In the genomic region with DNA sequence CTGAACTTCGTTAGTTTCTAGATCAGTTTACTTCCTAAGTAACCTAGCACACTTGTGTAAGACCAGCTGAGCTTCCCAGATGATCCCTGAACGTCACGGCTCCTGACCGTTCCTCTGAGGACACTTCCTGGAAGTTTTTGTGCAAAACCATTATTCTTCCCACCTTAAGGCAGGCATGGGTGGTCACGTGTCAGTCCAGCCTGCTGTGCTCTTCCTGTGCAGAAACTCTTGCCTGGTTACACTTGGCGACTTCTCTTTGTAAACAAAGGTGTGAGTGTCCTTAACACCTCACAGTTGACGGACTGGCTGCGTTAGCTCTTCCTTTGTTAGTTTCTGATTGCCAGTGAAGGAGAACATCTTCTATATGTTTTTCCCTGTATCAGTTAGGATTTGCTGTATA, we compare ENCODE assay signal across 17 cellular contexts.
DNase-seq lines count a peak whose midpoint lies in the region; TF ChIP-seq lines count a peak whose summit lies in the region.
"Had no signal": no experiment of that assay in that cellular context is flagged by ENCODE, and none has a peak within 500 bp of the region (broad histone marks: within the 10 kb centered on the region; RNA-seq: fewer than 3 reads in every experiment).

No MANE protein-coding gene starts in this region.

- no peaks in the 10 kb centered on the region for H3K36me3 ChIP-seq in parathyroid adenoma (ENCODE audit: control insufficient read depth, insufficient read depth, low read length)

- H3K27ac Mint-ChIP-seq in activated CD4-positive, alpha-beta T cell treated with anti-CD3 and anti-CD28 coated beads, Interleukin-2, amount 10 ng/mL, durations not matched to agents 24 days and 14 days, result no peak overlapping the region
- H3K27ac Mint-ChIP-seq: progenitor cell of endocrine pancreas had no signal

- intact Hi-C loops in activated CD4-positive, alpha-beta T cell treated with anti-CD3 and anti-CD28 coated beads, Interleukin-2, amount 10 ng/mL, durations not matched to agents 24 days and 14 days (cut with micrococcal nuclease), result no loop called here

- H3K9me3 Mint-ChIP-seq in activated CD4-positive, alpha-beta T cell treated with anti-CD3 and anti-CD28 coated beads, Interleukin-2, amount 10 ng/mL, durations not matched to agents 24 days and 14 days, result no peaks in the 10 kb centered on the region

- H3K4me3 ChIP-seq in fibroblast of villous mesenchyme (ENCODE audit: low read depth, low read length) (no peak overlapping the region), parathyroid adenoma (ENCODE audit: low read depth, low read length) (no peak overlapping the region)
- H3K4me3 ChIP-seq: coronary artery, skin epidermis had no signal

- peaks cover 6% of the 10 kb centered on the region for H3K4me1 Mint-ChIP-seq in activated CD4-positive, alpha-beta T cell treated with anti-CD3 and anti-CD28 coated beads, Interleukin-2, amount 10 ng/mL, durations not matched to agents 24 days and 14 days

- TF ChIP-seq CTCF in fibroblast of villous mesenchyme (IDR thresholded peaks at IDR 0.05; ENCODE audit: insufficient read depth, low read depth, low read length), result no peak
- no peak for TF ChIP-seq CTCF in parathyroid adenoma (IDR thresholded peaks at IDR 0.05)

- no peak overlapping the region for H3K27ac ChIP-seq in parathyroid adenoma
- H3K27ac ChIP-seq: epithelial cell of prostate had no signal

- no peak overlapping the region for H3K9ac ChIP-seq in parathyroid adenoma

- H3K27me3 Mint-ChIP-seq in activated CD4-positive, alpha-beta T cell treated with anti-CD3 and anti-CD28 coated beads, Interleukin-2, amount 10 ng/mL, durations not matched to agents 24 days and 14 days, result peaks cover 32% of the 10 kb centered on the region

- no peaks in the 10 kb centered on the region for H3K9me3 ChIP-seq in parathyroid adenoma (ENCODE audit: control insufficient read depth, low read length)

- H2AFZ ChIP-seq in parathyroid adenoma, result peak overlapping the region; percentile 39

- no peak overlapping the region for H3K4me2 ChIP-seq in parathyroid adenoma (ENCODE audit: low read length)

- no peak overlapping the region for H3K4me3 Mint-ChIP-seq in activated CD4-positive, alpha-beta T cell treated with anti-CD3 and anti-CD28 coated beads, Interleukin-2, amount 10 ng/mL, durations not matched to agents 24 days and 14 days

- H3K27me3 ChIP-seq in parathyroid adenoma (ENCODE audit: control insufficient read depth, insufficient read depth, low read length), result no peaks in the 10 kb centered on the region

- DNase-seq in DMS53 treated with DMSO at 0.1 percent for 48 hours (lab: John Stamatoyannopoulos, UW; ENCODE audit: unreplicated experiment), result peak; percentile 58
- peak; percentile 47 for DNase-seq in NCI-H510A (lab: John Stamatoyannopoulos, UW)
- DNase-seq in fibroblast of villous mesenchyme (ENCODE audit: low read depth), result peak; percentile 49
- DNase-seq in activated CD4-positive, alpha-beta T cell treated with anti-CD3 and anti-CD28 coated beads, Interleukin-2, amount 10 ng/mL, durations not matched to agents 24 days and 14 days, result no peak
- no peak for DNase-seq in activated CD4-positive, CD25-positive, alpha-beta regulatory T cell (lab: John Stamatoyannopoulos, UW)
- no peak for DNase-seq in activated gamma-delta T cell treated with Interleukin-2 at 50 U/mL for 16 hours
- DNase-seq: activated CD4-positive, alpha-beta T cell treated with anti-CD3 and anti-CD28 coated beads for 48 hours; activated naive CD4-positive, alpha-beta T cell treated with anti-CD3 and anti-CD28 coated beads, Interleukin-2, amount 50 U/mL, for 16 hours; GF-D8; NCI-H1436 treated with DMSO at 0.1 percent for 48 hours; NCI-H345; stimulated activated CD8-positive, alpha-beta memory T cell treated with anti-CD3 and anti-CD28 coated beads, Interleukin-4, amount 100 ng/mL, for 48 hours had no signal

- H3K79me2 ChIP-seq in parathyroid adenoma, result no peaks in the 10 kb centered on the region

- H3K36me3 Mint-ChIP-seq in activated CD4-positive, alpha-beta T cell treated with anti-CD3 and anti-CD28 coated beads, Interleukin-2, amount 10 ng/mL, durations not matched to agents 24 days and 14 days (ENCODE audit: low read depth), result no peaks in the 10 kb centered on the region

- peaks cover 9% of the 10 kb centered on the region for H3K4me1 ChIP-seq in parathyroid adenoma

Comparison
In these comparisons a context has a peak if more than half of its experiments do, and no peak if none do; other contexts are left out.
1. DNase-seq: peak in DMS53 treated with DMSO at 0.1 percent for 48 hours (single experiment), NCI-H510A (single experiment) and fibroblast of villous mesenchyme (single experiment); none in activated CD4-positive, alpha-beta T cell treated with anti-CD3 and anti-CD28 coated beads, Interleukin-2, amount 10 ng/mL, durations not matched to agents 24 days and 14 days (single experiment), activated CD4-positive, CD25-positive, alpha-beta regulatory T cell (0 of 4) and activated gamma-delta T cell treated with Interleukin-2 at 50 U/mL for 16 hours (single experiment).